ENCODE assay signal across 25 cellular contexts in the genomic region with DNA sequence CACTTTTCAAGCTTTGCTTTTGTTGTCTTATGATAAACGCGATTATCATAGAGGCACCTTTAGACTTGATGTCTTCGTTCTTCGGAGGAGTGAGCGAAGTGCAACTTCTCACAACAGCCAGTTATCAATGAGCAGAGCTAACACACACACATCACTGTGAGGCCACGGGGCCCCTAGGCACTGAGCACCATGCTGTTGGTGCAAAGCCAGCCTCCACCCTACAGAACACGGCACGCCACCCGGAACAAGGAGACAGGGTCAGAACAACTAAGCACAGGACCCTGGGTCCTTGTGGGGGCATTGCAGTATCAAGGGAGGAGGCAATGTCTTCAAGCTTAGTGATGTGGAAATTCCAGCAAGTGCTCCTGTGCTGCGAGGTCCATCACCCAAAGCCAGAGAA.
DNase-seq lines count a peak whose midpoint lies in the region; ATAC-seq, FAIRE-seq and TF ChIP-seq lines count a peak whose summit lies in the region.
"Had no signal": no experiment of that assay in that cellular context is flagged by ENCODE, and none has a peak within 500 bp of the region (broad histone marks: within the 10 kb centered on the region; RNA-seq: fewer than 3 reads in every experiment).

No MANE protein-coding gene starts in this region.

- H3K9me3 Mint-ChIP-seq in activated CD4-positive, alpha-beta T cell treated with anti-CD3 and anti-CD28 coated beads, Interleukin-2, amount 10 ng/mL, durations not matched to agents 24 days and 14 days = no peaks in the 10 kb centered on the region
- H3K9me3 Mint-ChIP-seq in activated CD4-positive, alpha-beta T cell treated with anti-CD3 and anti-CD28 coated beads for 36 hours (ENCODE audit: low read depth) = peaks cover 10% of the 10 kb centered on the region

- no peak overlapping the region for H3K14ac ChIP-seq in trophoblast cell (ENCODE audit: low read length)

- H2AK5ac ChIP-seq in trophoblast cell (ENCODE audit: low read length) = no peak overlapping the region

- ATAC-seq in activated CD4-positive, alpha-beta T cell treated with anti-CD3 and anti-CD28 coated beads for 36 hours = no peak
- ATAC-seq: GM12878 had no signal

- peaks cover 7% of the 10 kb centered on the region for H3K9me3 ChIP-seq in trophoblast cell (ENCODE audit: insufficient read depth, low read depth, low read length)
- H3K9me3 ChIP-seq: BE2C had no signal

- no peak overlapping the region for H3K4ac ChIP-seq in trophoblast cell (ENCODE audit: low read depth, low read length)

- FAIRE-seq in frontal cortex (lab: Jason Lieb, UNC) (no peak), H54 (lab: Jason Lieb, UNC) (no peak)
- FAIRE-seq: A204.1, D721Med, GM12878, GM19239 had no signal

- no peak for TF ChIP-seq POLR2A in H54 (IDR thresholded peaks at IDR 0.05; ENCODE audit: low read depth, low read length)

- H3K4me3 Mint-ChIP-seq in activated CD4-positive, alpha-beta T cell treated with anti-CD3 and anti-CD28 coated beads, Interleukin-2, amount 10 ng/mL, durations not matched to agents 24 days and 14 days = no peak overlapping the region
- H3K4me3 Mint-ChIP-seq in activated CD4-positive, alpha-beta T cell treated with anti-CD3 and anti-CD28 coated beads for 36 hours = no peak overlapping the region
- H3K4me3 Mint-ChIP-seq: CD14-positive monocyte; CD4-positive, alpha-beta T cell; CD8-positive, alpha-beta memory T cell had no signal

- DNase-seq in activated CD4-positive, alpha-beta T cell treated with anti-CD3 and anti-CD28 coated beads, Interleukin-2, amount 10 ng/mL, durations not matched to agents 24 days and 14 days = peak; percentile 30
- DNase-seq in activated CD4-positive, alpha-beta T cell treated with anti-CD3 and anti-CD28 coated beads for 36 hours = no peak
- DNase-seq in islet precursor cell (peak; percentile 24), trophoblast cell (no peak), ureter (ENCODE audit: low spot score) (peak; percentile 32), frontal cortex (ENCODE audit: low spot score in 2 of 2) (no peak), H54 (ENCODE audit: insufficient read length, low spot score) (no peak), mucosa of gallbladder (ENCODE audit: low spot score) (no peak)
- DNase-seq: AML-193; BE2C; CD4-positive, alpha-beta T cell; CD8-positive, alpha-beta memory T cell; DMS 273 treated with DMSO at 0.1 percent for 48 hours; DMS79; EL; GDM1; GM23248; HCEC 1CT had no signal

- intact Hi-C loops in activated CD4-positive, alpha-beta T cell treated with anti-CD3 and anti-CD28 coated beads, Interleukin-2, amount 10 ng/mL, durations not matched to agents 24 days and 14 days (cut with micrococcal nuclease) = no loop called here
- intact Hi-C loops in activated CD4-positive, alpha-beta T cell treated with anti-CD3 and anti-CD28 coated beads for 36 hours (cut with DNase I, micrococcal nuclease) = no loop called here

- H4K91ac ChIP-seq in trophoblast cell (ENCODE audit: low read depth, low read length) = no peak overlapping the region

- no peak overlapping the region for H3K18ac ChIP-seq in trophoblast cell (ENCODE audit: low read length)

- no CpG with 5 or more reads among the region's 10 CpGs for WGBS in trophoblast cell (ENCODE audit: extremely low coverage, insufficient coverage, insufficient read length)

- H3K23ac ChIP-seq in trophoblast cell (ENCODE audit: low read length) = no peak overlapping the region

- H2BK12ac ChIP-seq in trophoblast cell (ENCODE audit: low read length) = no peak overlapping the region

- H3K27me3 Mint-ChIP-seq in activated CD4-positive, alpha-beta T cell treated with anti-CD3 and anti-CD28 coated beads, Interleukin-2, amount 10 ng/mL, durations not matched to agents 24 days and 14 days = no peaks in the 10 kb centered on the region
- no peaks in the 10 kb centered on the region for H3K27me3 Mint-ChIP-seq in activated CD4-positive, alpha-beta T cell treated with anti-CD3 and anti-CD28 coated beads for 36 hours
- H3K27me3 Mint-ChIP-seq: CD4-positive, alpha-beta T cell had no signal

- no peak overlapping the region for H4K8ac ChIP-seq in trophoblast cell (ENCODE audit: low read depth, low read length)

- CTCF ChIA-PET in activated CD4-positive, alpha-beta T cell treated with anti-CD3 and anti-CD28 coated beads for 36 hours (lab: Charles Lee) = no interaction called here

- no peak overlapping the region for H3K4me3 ChIP-seq in trophoblast cell (ENCODE audit: low read depth, low read length)
- H3K4me3 ChIP-seq: BLaER1 treated with 17β-estradiol and CSF1 and Interleukin-3, amounts not matched to agents 10 nM and 100 nM; GM12878; GM23248 had no signal

- POLR2A ChIA-PET in activated CD4-positive, alpha-beta T cell treated with anti-CD3 and anti-CD28 coated beads for 36 hours (lab: Charles Lee) = no interaction called here

- no peaks in the 10 kb centered on the region for H3K36me3 ChIP-seq in trophoblast cell (ENCODE audit: control insufficient read depth in 1 of 2, insufficient read depth in 2 of 2, low read length in 2 of 2)
- H3K36me3 ChIP-seq: BE2C; BLaER1 treated with 17β-estradiol and CSF1 and Interleukin-3, amounts not matched to agents 10 nM and 100 nM had no signal

- no peak overlapping the region for H4K12ac ChIP-seq in trophoblast cell (ENCODE audit: low read depth, low read length)

- H3K27ac ChIP-seq in trophoblast cell (ENCODE audit: low read depth, low read length) = no peak overlapping the region
- H3K27ac ChIP-seq: 22Rv1; BLaER1 treated with 17β-estradiol and CSF1 and Interleukin-3, amounts not matched to agents 10 nM and 100 nM; GM23248 had no signal

- no peak overlapping the region for H3K4me2 ChIP-seq in trophoblast cell (ENCODE audit: low read length)
- H3K4me2 ChIP-seq: BLaER1 treated with 17β-estradiol and CSF1 and Interleukin-3, amounts not matched to agents 10 nM and 100 nM had no signal

- peak overlapping the region; percentile 5 for H3K9ac ChIP-seq in trophoblast cell (ENCODE audit: low read length)
- H3K9ac ChIP-seq: BLaER1 treated with 17β-estradiol and CSF1 and Interleukin-3, amounts not matched to agents 10 nM and 100 nM; GM23248 had no signal

- no peak overlapping the region for H2AFZ ChIP-seq in trophoblast cell (ENCODE audit: insufficient read depth, low read length, poor library complexity)
- H2AFZ ChIP-seq: GM23248 had no signal

- H3K4me1 Mint-ChIP-seq in activated CD4-positive, alpha-beta T cell treated with anti-CD3 and anti-CD28 coated beads, Interleukin-2, amount 10 ng/mL, durations not matched to agents 24 days and 14 days = no peaks in the 10 kb centered on the region
- H3K4me1 Mint-ChIP-seq in activated CD4-positive, alpha-beta T cell treated with anti-CD3 and anti-CD28 coated beads for 36 hours = no peaks in the 10 kb centered on the region
- H3K4me1 Mint-ChIP-seq: CD14-positive monocyte; CD8-positive, alpha-beta memory T cell had no signal

- H3K36me3 Mint-ChIP-seq in activated CD4-positive, alpha-beta T cell treated with anti-CD3 and anti-CD28 coated beads, Interleukin-2, amount 10 ng/mL, durations not matched to agents 24 days and 14 days (ENCODE audit: low read depth) = no peaks in the 10 kb centered on the region
- no peaks in the 10 kb centered on the region for H3K36me3 Mint-ChIP-seq in activated CD4-positive, alpha-beta T cell treated with anti-CD3 and anti-CD28 coated beads for 36 hours (ENCODE audit: low read depth)
- H3K36me3 Mint-ChIP-seq: CD14-positive monocyte; CD8-positive, alpha-beta memory T cell had no signal

- H3K79me2 ChIP-seq in trophoblast cell (ENCODE audit: control insufficient read depth, insufficient read depth, low read length, poor library complexity) = no peaks in the 10 kb centered on the region

- H3K27ac Mint-ChIP-seq in activated CD4-positive, alpha-beta T cell treated with anti-CD3 and anti-CD28 coated beads, Interleukin-2, amount 10 ng/mL, durations not matched to agents 24 days and 14 days = no peak overlapping the region
- H3K27ac Mint-ChIP-seq in activated CD4-positive, alpha-beta T cell treated with anti-CD3 and anti-CD28 coated beads for 36 hours = no peak overlapping the region
- H3K27ac Mint-ChIP-seq: CD14-positive monocyte; CD4-positive, alpha-beta T cell; CD8-positive, alpha-beta memory T cell had no signal

- H3K27me3 ChIP-seq in trophoblast cell (ENCODE audit: insufficient read depth, low read length) = no peaks in the 10 kb centered on the region
- H3K27me3 ChIP-seq: BE2C; BLaER1 treated with 17β-estradiol and CSF1 and Interleukin-3, amounts not matched to agents 10 nM and 100 nM had no signal

- H3K4me1 ChIP-seq in trophoblast cell (ENCODE audit: control insufficient read depth in 1 of 2, insufficient read depth in 2 of 2, low read length in 2 of 2) = no peaks in the 10 kb centered on the region
- H3K4me1 ChIP-seq: BE2C had no signal

- H2BK120ac ChIP-seq in trophoblast cell (ENCODE audit: insufficient read depth, low read length, poor library complexity) = no peak overlapping the region

- H2BK5ac ChIP-seq in trophoblast cell (ENCODE audit: low read depth, low read length, poor library complexity) = no peak overlapping the region

- no peaks in the 10 kb centered on the region for H3K79me1 ChIP-seq in trophoblast cell (ENCODE audit: low read length)

Comparison
In these comparisons a context has a peak if more than half of its experiments do, and no peak if none do; other contexts are left out.
1. DNase-seq: peak in activated CD4-positive, alpha-beta T cell treated with anti-CD3 and anti-CD28 coated beads, Interleukin-2, amount 10 ng/mL, durations not matched to agents 24 days and 14 days (single experiment), islet precursor cell (single experiment) and ureter (single experiment); none in activated CD4-positive, alpha-beta T cell treated with anti-CD3 and anti-CD28 coated beads for 36 hours (single experiment), trophoblast cell (0 of 2), frontal cortex (0 of 2), H54 (single experiment) and mucosa of gallbladder (single experiment).